ENCODE assay signal across 1 cellular context in the genomic region with DNA sequence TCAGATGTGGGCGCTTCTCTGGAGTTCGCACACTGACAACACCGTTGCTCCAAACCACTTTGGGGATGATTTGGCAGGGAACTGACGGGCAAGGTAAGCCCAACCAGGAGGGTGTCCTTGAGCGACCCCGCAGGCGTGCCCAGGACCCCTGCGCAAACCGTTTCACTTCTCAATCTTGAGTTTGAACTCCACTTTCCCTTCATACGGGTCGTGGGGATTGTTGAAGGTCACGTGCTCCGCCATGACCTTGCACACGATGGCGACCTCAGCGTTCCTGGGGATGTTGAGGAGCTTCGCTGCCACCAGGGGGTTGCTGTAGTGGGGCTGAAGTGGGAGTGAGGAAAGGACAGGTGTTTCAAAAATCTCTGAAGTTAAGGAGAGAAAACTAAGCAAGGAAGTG.
TF ChIP-seq lines count a peak whose summit lies in the region.

No MANE protein-coding gene starts in this region.

TF ChIP-seq in H1, 55 proteins besides CTCF, POLR2A, EP300 and RAD21:
- TF ChIP-seq FOSL1 (IDR thresholded peaks at IDR 0.05; ENCODE audit: insufficient read depth, low read depth, low read length): no peak
- TF ChIP-seq, protein P1, sequence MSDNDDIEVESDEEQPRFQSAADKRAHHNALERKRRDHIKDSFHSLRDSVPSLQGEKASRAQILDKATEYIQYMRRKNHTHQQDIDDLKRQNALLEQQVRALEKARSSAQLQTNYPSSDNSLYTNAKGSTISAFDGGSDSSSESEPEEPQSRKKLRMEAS (IDR thresholded peaks at IDR 0.05): peak; percentile 70; the same call in 1 of the 2 replicates
- TF ChIP-seq NANOG (IDR thresholded peaks at IDR 0.05; ENCODE audit: insufficient read depth, low read depth, low read length, poor library complexity, severe bottlenecking): no peak
- no peak for TF ChIP-seq RXRA (IDR thresholded peaks at IDR 0.05; ENCODE audit: insufficient read depth, low read depth, low read length)
- TF ChIP-seq NRF1 (IDR thresholded peaks at IDR 0.05; ENCODE audit: low read depth, low read length): no peak
- TF ChIP-seq, protein P2, sequence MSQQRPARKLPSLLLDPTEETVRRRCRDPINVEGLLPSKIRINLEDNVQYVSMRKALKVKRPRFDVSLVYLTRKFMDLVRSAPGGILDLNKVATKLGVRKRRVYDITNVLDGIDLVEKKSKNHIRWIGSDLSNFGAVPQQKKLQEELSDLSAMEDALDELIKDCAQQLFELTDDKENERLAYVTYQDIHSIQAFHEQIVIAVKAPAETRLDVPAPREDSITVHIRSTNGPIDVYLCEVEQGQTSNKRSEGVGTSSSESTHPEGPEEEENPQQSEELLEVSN (IDR thresholded peaks at IDR 0.05): peak; percentile 46
- no peak for TF ChIP-seq CBX5 (IDR thresholded peaks at IDR 0.05; ENCODE audit: low read depth, low read length)
